10 cellular contexts compared by ENCODE assay signal in genomic region chr3:29004885-29005599, GRCh38.
DNase-seq lines count a peak whose midpoint lies in the region; ATAC-seq and TF ChIP-seq lines count a peak whose summit lies in the region.
"Had no signal": no experiment of that assay in that cellular context is flagged by ENCODE, and none has a peak within 500 bp of the region (broad histone marks: within the 10 kb centered on the region; RNA-seq: fewer than 3 reads in every experiment).

No MANE protein-coding gene starts in this region.

- no peaks in the 10 kb centered on the region for H3K79me2 ChIP-seq in OCI-LY3 (ENCODE audit: low read length)

- ATAC-seq in GM19023 (IDR thresholded peaks at IDR 0.05; ENCODE audit: unreplicated experiment) = peak; percentile 90
- peak; percentile 99 for ATAC-seq in GM21529 (IDR thresholded peaks at IDR 0.05; ENCODE audit: unreplicated experiment)
- ATAC-seq in HG03064 (IDR thresholded peaks at IDR 0.05; ENCODE audit: low read depth, unreplicated experiment) = peak; percentile 99
- ATAC-seq: activated CD8-positive, alpha-beta memory T cell treated with anti-CD3 and anti-CD28 coated beads, Interleukin-2, amount 10 ng/mL, durations not matched to agents 7 days and 5 days; left cardiac atrium had no signal

- no peak for TF ChIP-seq CTCF in OCI-LY3 (IDR thresholded peaks at IDR 0.05; ENCODE audit: low read depth, low read length)

- in situ Hi-C loops in ACHN (cut with HindIII; ENCODE audit: low pct_ligation_motif_present, low pct_unique_long_range_greater_than_20kb, low sequenced_read_pairs) = no loop called here

- H3K9me3 ChIP-seq in OCI-LY3 (ENCODE audit: insufficient read depth, low read length) = no peaks in the 10 kb centered on the region

- H3K4me1 ChIP-seq in OCI-LY3 (ENCODE audit: low read length) = peaks cover 13% of the 10 kb centered on the region

- no peak overlapping the region for H3K9ac ChIP-seq in OCI-LY3 (ENCODE audit: low read length)

- H4K20me1 ChIP-seq in OCI-LY3 (ENCODE audit: insufficient read depth, low read length) = no peaks in the 10 kb centered on the region

- H3K27ac ChIP-seq in OCI-LY3 (ENCODE audit: low read length) = no peak overlapping the region

- no peaks in the 10 kb centered on the region for H3K36me3 ChIP-seq in OCI-LY3 (replicated peaks; ENCODE audit: low read depth, low read length)

- H3K27me3 ChIP-seq in OCI-LY3 (ENCODE audit: low read depth, low read length) = no peaks in the 10 kb centered on the region

- peak overlapping the region; percentile 43 for H3K4me2 ChIP-seq in OCI-LY3 (ENCODE audit: low read length)

- H3K4me3 ChIP-seq in OCI-LY3 (ENCODE audit: low read length) = no peak overlapping the region

- DNase-seq in NCI-H2196 treated with DMSO at 0.1 percent for 48 hours (lab: John Stamatoyannopoulos, UW; ENCODE audit: unreplicated experiment) = no peak
- no peak for DNase-seq in glomerular visceral epithelial cell (ENCODE audit: extremely low spot score)
- no peak for DNase-seq in ACHN
- DNase-seq: activated CD8-positive, alpha-beta memory T cell treated with anti-CD3 and anti-CD28 coated beads, Interleukin-2, amount 10 ng/mL, durations not matched to agents 7 days and 5 days; amygdala; left cardiac atrium had no signal

- no peak overlapping the region for H2AFZ ChIP-seq in OCI-LY3 (ENCODE audit: low read depth, low read length)
